ENCODE assay signal across 8 cellular contexts in the genomic region with DNA sequence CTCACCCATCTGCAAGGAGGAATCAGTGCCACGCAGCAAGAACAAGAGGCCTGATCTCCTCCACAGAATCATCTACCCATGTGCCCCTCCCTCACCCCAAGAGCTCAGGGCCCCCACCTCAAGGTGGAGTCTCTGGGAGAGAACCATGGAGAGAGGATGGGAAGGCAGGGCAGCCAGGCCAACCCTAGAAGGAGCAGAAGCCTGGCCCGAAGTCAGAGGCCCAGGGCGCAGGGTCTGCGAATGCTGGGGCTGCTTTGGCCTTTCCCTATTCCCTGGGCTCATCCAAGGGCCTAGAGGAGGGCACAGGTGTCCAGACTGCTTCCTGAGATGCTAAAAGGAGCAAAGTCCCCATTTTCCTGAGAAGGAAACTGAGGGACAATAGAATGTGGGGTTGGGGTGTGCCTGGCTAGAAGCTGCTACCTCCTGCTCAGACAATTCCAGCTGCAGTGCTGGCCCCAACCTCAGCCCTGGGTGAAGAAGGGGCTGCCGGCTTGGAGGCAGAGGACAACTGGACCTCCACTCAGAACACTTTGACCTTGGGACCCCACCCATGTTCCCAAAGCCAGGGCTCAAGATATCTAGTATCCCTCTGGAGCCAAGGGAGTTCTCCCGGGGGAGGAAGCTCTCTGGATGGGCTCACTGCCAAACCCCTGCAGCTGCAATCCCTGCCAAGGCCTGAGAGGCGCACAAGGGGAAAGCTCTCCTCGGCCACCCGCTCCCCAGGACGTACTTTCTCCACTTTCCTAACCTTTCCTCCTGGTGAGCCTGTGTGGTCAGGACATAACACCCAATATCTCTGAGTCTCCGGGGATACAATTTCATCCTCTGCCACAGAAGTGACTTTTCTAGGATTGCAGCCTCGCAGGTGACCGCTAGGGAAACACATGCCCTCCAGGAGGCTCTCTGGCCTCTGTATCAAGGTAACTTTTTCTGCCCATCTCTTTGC. TPM values are rescaled to one million over a fixed set of nuclear protein-coding genes. Genes with fewer than 3 reads are reported as not detected.
DNase-seq lines count a peak whose midpoint lies in the region; ATAC-seq lines count a peak whose summit lies in the region.

No MANE protein-coding gene starts in this region.

- DNase-seq in EL (peak; percentile 74), NCI-H1436 treated with DMSO at 0.1 percent for 48 hours (lab: John Stamatoyannopoulos, UW) (peak; percentile 23), adipocyte (ENCODE audit: low read depth) (peak; percentile 89), left ventricle myocardium superior (peak; percentile 88), skeletal muscle cell (ENCODE audit: low read depth) (peak; percentile 22)
- DNase-seq in activated CD4-positive, alpha-beta T cell treated with anti-CD3 and anti-CD28 coated beads, Interleukin-2, amount 50 U/mL, for 1 hour: no peak

- peaks cover 83% of the 10 kb centered on the region for H3K27me3 ChIP-seq in adipocyte (replicated peaks; ENCODE audit: control insufficient read depth, insufficient read depth, low read length)

- intact Hi-C loops in left ventricle myocardium superior (cut with micrococcal nuclease): no loop called here

- H3K9me3 ChIP-seq in adipocyte (ENCODE audit: control insufficient read depth, low read length): no peaks in the 10 kb centered on the region

- no peak overlapping the region for H3K9ac ChIP-seq in adipocyte (ENCODE audit: low read length)

- peaks cover 9% of the 10 kb centered on the region for H3K4me1 ChIP-seq in adipocyte (ENCODE audit: control insufficient read depth, insufficient read depth, low read length)

- peak; percentile 92 for ATAC-seq in left ventricle myocardium superior
- no peak for ATAC-seq in GM19395 (IDR thresholded peaks at IDR 0.05; ENCODE audit: unreplicated experiment)
- no peak for ATAC-seq in GM18502 (IDR thresholded peaks at IDR 0.05; ENCODE audit: poor library complexity, unreplicated experiment)

- H3K4me3 ChIP-seq in adipocyte (ENCODE audit: low read length) (no peak overlapping the region), skeletal muscle cell (ENCODE audit: low read depth, low read length) (no peak overlapping the region)

- H3K36me3 ChIP-seq in adipocyte (ENCODE audit: control insufficient read depth, insufficient read depth, low read length, severe bottlenecking): no peaks in the 10 kb centered on the region

RNA-seq across cellular contexts. Expression of gene LEMD1, which starts 16.6 kb away (rescaled TPM):
- total RNA-seq in left ventricle myocardium superior: not detected

RNA-seq across cellular contexts. Expression of gene BLACAT1, which starts 17.4 kb away (rescaled TPM):
- not detected for total RNA-seq in left ventricle myocardium superior
